Comparison of ENCODE assay signal across 8 cellular contexts in the genomic region with DNA sequence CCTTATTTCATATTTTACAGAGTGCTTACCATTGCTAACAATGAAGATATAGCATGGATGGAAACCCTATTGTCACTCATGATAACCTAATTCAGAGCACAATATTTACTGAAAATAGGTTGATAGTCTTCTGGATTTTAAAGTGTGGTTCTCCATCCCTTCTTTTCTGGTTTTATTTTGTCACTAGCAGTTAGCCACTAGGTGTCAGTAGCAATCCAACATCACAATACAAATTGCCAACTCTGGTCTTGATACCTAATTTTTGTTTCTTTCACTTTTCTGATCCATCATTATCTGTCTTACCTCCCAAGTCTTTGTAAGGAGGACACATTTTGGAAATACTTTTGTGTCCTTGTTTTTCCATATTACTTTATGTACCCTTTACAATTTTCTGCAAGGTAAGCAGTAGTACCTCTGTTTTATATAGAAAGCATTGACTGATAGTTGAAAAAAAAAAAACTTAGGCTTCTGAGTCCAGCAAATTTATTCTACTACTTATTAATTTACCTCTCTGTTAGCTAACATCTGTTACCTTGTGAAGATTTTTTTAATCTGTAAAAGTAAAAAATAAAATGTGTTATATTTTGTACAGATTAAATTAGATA. TPM values are rescaled to one million over a fixed set of nuclear protein-coding genes. Genes with fewer than 3 reads are reported as not detected.
A peak's percentile ranks its signal among the peaks of the same experiment; 100 is the strongest.
DNase-seq lines count a peak whose midpoint lies in the region; ATAC-seq, FAIRE-seq and TF ChIP-seq lines count a peak whose summit lies in the region.

No MANE protein-coding gene starts in this region.

- no peak overlapping the region for H3K4me3 Mint-ChIP-seq in CD4-positive, CD25-positive, alpha-beta regulatory T cell

- H2AFZ ChIP-seq in keratinocyte (ENCODE audit: control insufficient read depth, low read length), result no peak overlapping the region

- H4K20me1 ChIP-seq in keratinocyte (ENCODE audit: control insufficient read depth, extremely low read depth, insufficient read depth, low read length), result no peaks in the 10 kb centered on the region

- no peaks in the 10 kb centered on the region for H3K27me3 Mint-ChIP-seq in CD4-positive, CD25-positive, alpha-beta regulatory T cell

- no peak overlapping the region for H3K27ac ChIP-seq in CD4-positive, CD25-positive, alpha-beta regulatory T cell (ENCODE audit: insufficient read depth, low read length, poor library complexity, severe bottlenecking)
- H3K27ac ChIP-seq in keratinocyte (ENCODE audit: control insufficient read depth, insufficient read depth, low read length), result no peak overlapping the region
- H3K27ac ChIP-seq in tibial nerve, result no peak overlapping the region

- peak in 2 of 3 experiments; percentile 60 to 71 for TF ChIP-seq CTCF in keratinocyte (optimal IDR thresholded peaks at IDR 0.05 in 1 of 3, IDR thresholded peaks at IDR 0.05 in 1 of 3, conservative IDR thresholded peaks at IDR 0.05 in 1 of 3; ENCODE audit: extremely low read depth in 1 of 3, insufficient read depth in 2 of 3, low read length in 3 of 3)
- peak; percentile 67 to 85 (median 78) for TF ChIP-seq CTCF in tibial nerve (IDR thresholded peaks at IDR 0.05)

- H3K27ac Mint-ChIP-seq in CD4-positive, CD25-positive, alpha-beta regulatory T cell, result no peak overlapping the region

- no peaks in the 10 kb centered on the region for H3K27me3 ChIP-seq in CD4-positive, CD25-positive, alpha-beta regulatory T cell (ENCODE audit: control insufficient read depth, insufficient read depth, low read length)
- no peaks in the 10 kb centered on the region for H3K27me3 ChIP-seq in keratinocyte (ENCODE audit: control insufficient read depth, extremely low read depth, insufficient read depth, low read length)
- no peaks in the 10 kb centered on the region for H3K27me3 ChIP-seq in tibial nerve

- H3K9ac ChIP-seq in keratinocyte (ENCODE audit: control insufficient read depth, extremely low read depth, insufficient read depth, low read length), result no peak overlapping the region

- peak; percentile 55 for FAIRE-seq in keratinocyte (lab: Jason Lieb, UNC)

- no peaks in the 10 kb centered on the region for H3K36me3 ChIP-seq in CD4-positive, CD25-positive, alpha-beta regulatory T cell (ENCODE audit: control insufficient read depth, insufficient read depth, low read length)
- no peaks in the 10 kb centered on the region for H3K36me3 ChIP-seq in keratinocyte (ENCODE audit: control insufficient read depth in 2 of 2, extremely low read depth in 1 of 2, insufficient read depth in 2 of 2, low read length in 2 of 2)
- peaks cover 0 to 18% (median 0%) of the 10 kb centered on the region in 3 donors for H3K36me3 ChIP-seq in tibial nerve

- no peaks in the 10 kb centered on the region for H3K9me3 Mint-ChIP-seq in CD4-positive, CD25-positive, alpha-beta regulatory T cell

- H3K36me3 Mint-ChIP-seq in CD4-positive, CD25-positive, alpha-beta regulatory T cell, result no peaks in the 10 kb centered on the region

- no peak overlapping the region for H3K4me3 ChIP-seq in CD4-positive, CD25-positive, alpha-beta regulatory T cell (ENCODE audit: low read depth, low read length)
- H3K4me3 ChIP-seq in keratinocyte (ENCODE audit: control insufficient read depth in 2 of 3, extremely low read depth in 1 of 3, insufficient read depth in 2 of 3, low read depth in 1 of 3, low read length in 3 of 3) (no peak overlapping the region), tibial nerve (no peak overlapping the region)

- dilution Hi-C loops in keratinocyte (cut with MboI; ENCODE audit: extremely low pct_ligation_motif_present, low sequenced_read_pairs), result no loop called here

- H3K79me2 ChIP-seq in keratinocyte (ENCODE audit: control insufficient read depth, insufficient read depth, low read length), result no peaks in the 10 kb centered on the region

- H3K4me2 ChIP-seq in keratinocyte (ENCODE audit: control insufficient read depth, extremely low read depth, insufficient read depth, low read depth, low read length), result no peak overlapping the region

- ATAC-seq in CD4-positive, CD25-positive, alpha-beta regulatory T cell (ENCODE audit: low read depth in 2 of 2), result no peak
- peak; percentile 65 for ATAC-seq in GM18861 (IDR thresholded peaks at IDR 0.05; ENCODE audit: unreplicated experiment)
- ATAC-seq in HG03442 (IDR thresholded peaks at IDR 0.05; ENCODE audit: unreplicated experiment), result peak; percentile 83
- no peak for ATAC-seq in HG03095 (IDR thresholded peaks at IDR 0.05; ENCODE audit: unreplicated experiment)

- TF ChIP-seq POLR2A in tibial nerve (IDR thresholded peaks at IDR 0.05), result no peak

- TF ChIP-seq EP300 in tibial nerve (IDR thresholded peaks at IDR 0.05), result no peak

- H3K4me1 Mint-ChIP-seq in CD4-positive, CD25-positive, alpha-beta regulatory T cell, result no peaks in the 10 kb centered on the region

- no peaks in the 10 kb centered on the region for H3K9me1 ChIP-seq in keratinocyte (ENCODE audit: control insufficient read depth, extremely low read depth, insufficient read depth, low read length)

- no peaks in the 10 kb centered on the region for H3K9me3 ChIP-seq in CD4-positive, CD25-positive, alpha-beta regulatory T cell (ENCODE audit: control insufficient read depth in 2 of 2, low read length in 2 of 2)
- no peaks in the 10 kb centered on the region for H3K9me3 ChIP-seq in keratinocyte (ENCODE audit: control insufficient read depth, low read depth, low read length)
- H3K9me3 ChIP-seq in tibial nerve, result no peaks in the 10 kb centered on the region

- no peaks in the 10 kb centered on the region for H3K4me1 ChIP-seq in CD4-positive, CD25-positive, alpha-beta regulatory T cell (ENCODE audit: control insufficient read depth, insufficient read depth, low read length, poor library complexity, severe bottlenecking)
- H3K4me1 ChIP-seq in keratinocyte (ENCODE audit: control insufficient read depth, extremely low read depth, insufficient read depth, low read length), result no peaks in the 10 kb centered on the region
- H3K4me1 ChIP-seq in tibial nerve, result no peaks in the 10 kb centered on the region

- DNase-seq in CD4-positive, CD25-positive, alpha-beta regulatory T cell, result peak in 2 of 3 donors; percentile 68 to 80
- DNase-seq in NCI-H526 (lab: John Stamatoyannopoulos, UW) (peak; percentile 3 to 56), brain pericyte (ENCODE audit: low read depth, low spot score) (peak; percentile 17), keratinocyte (ENCODE audit: low read depth, low spot score) (no peak), tibial nerve (ENCODE audit: low spot score in 2 of 2) (peak in 1 of 2 donors; percentile 45)

RNA-seq across cellular contexts. Expression of gene CRYBG3, which starts 28.3 kb away (rescaled TPM):
- total RNA-seq in CD4-positive, CD25-positive, alpha-beta regulatory T cell, result 4.4 TPM
- 1 to 10 TPM; 1.1 to 1.5 (median 1.3) TPM for polyA plus RNA-seq in CD4-positive, CD25-positive, alpha-beta regulatory T cell
- polyA plus RNA-seq in keratinocyte, result 5.4 to 6.9 TPM (median 5.5 TPM) in 3 replicates
- 15.3 TPM for polyA plus RNA-seq in keratinocyte (2011; ENCODE audit: low read depth)
- 1.6 and 2.5 TPM in 2 replicates for polyA plus RNA-seq in keratinocyte (2011; cell fraction: cytosol; rRNA removed)
- 10.0 and 14.5 TPM in 2 replicates for polyA plus RNA-seq in keratinocyte (2011; cell fraction: nucleus; rRNA removed)
- 4.5 and 4.8 TPM in 2 replicates for polyA plus RNA-seq in keratinocyte (2012; ENCODE audit: low replicate concordance)
- 7.9 to 21.2 TPM (median 11.8 TPM) in 3 replicates for polyA minus RNA-seq in keratinocyte
- 5.6 TPM for polyA minus RNA-seq in keratinocyte (2011; cell fraction: cytosol; rRNA and poly(A)+ RNA removed)
- polyA minus RNA-seq in keratinocyte (2011; cell fraction: nucleus; rRNA and poly(A)+ RNA removed), result 23.3 and 37.2 TPM in 2 replicates
- 10 to 100 TPM; 30.9 to 48.1 (median 32.1) TPM for total RNA-seq in tibial nerve

RNA-seq across cellular contexts. Expression of gene ARL6, which starts 29.0 kb away (rescaled TPM):
- 1.7 TPM for total RNA-seq in CD4-positive, CD25-positive, alpha-beta regulatory T cell
- polyA plus RNA-seq in CD4-positive, CD25-positive, alpha-beta regulatory T cell, result 1 to 10 TPM; 2.3 to 3.2 (median 2.9) TPM
- polyA plus RNA-seq in keratinocyte, result 4.2 to 8.3 TPM (median 7.4 TPM) in 3 replicates
- polyA plus RNA-seq in keratinocyte (2011; ENCODE audit: low read depth), result 1.6 TPM
- 2.9 and 6.7 TPM in 2 replicates for polyA plus RNA-seq in keratinocyte (2011; cell fraction: cytosol; rRNA removed)
- 5.1 and 6.3 TPM in 2 replicates for polyA plus RNA-seq in keratinocyte (2011; cell fraction: nucleus; rRNA removed)
- polyA plus RNA-seq in keratinocyte (2012; ENCODE audit: low replicate concordance), result 2.9 and 4.4 TPM in 2 replicates
- 3.2 to 12.5 TPM (median 10.1 TPM) in 3 replicates for polyA minus RNA-seq in keratinocyte
- polyA minus RNA-seq in keratinocyte (2011; cell fraction: cytosol; rRNA and poly(A)+ RNA removed), result 2.7 TPM
- 5.4 and 8.9 TPM in 2 replicates for polyA minus RNA-seq in keratinocyte (2011; cell fraction: nucleus; rRNA and poly(A)+ RNA removed)
- total RNA-seq in tibial nerve, result 10 to 100 TPM in 3 of 4 donors, 1 to 10 TPM in 1; 7.6 to 18.6 (median 14.4) TPM

Comparison
In these comparisons a context has a peak if more than half of its experiments do, and no peak if none do; other contexts are left out.
1. ATAC-seq: peak in GM18861 (single experiment) and HG03442 (single experiment); none in CD4-positive, CD25-positive, alpha-beta regulatory T cell (0 of 2) and HG03095 (single experiment).